1 cellular context compared by ENCODE assay signal in the genomic region with DNA sequence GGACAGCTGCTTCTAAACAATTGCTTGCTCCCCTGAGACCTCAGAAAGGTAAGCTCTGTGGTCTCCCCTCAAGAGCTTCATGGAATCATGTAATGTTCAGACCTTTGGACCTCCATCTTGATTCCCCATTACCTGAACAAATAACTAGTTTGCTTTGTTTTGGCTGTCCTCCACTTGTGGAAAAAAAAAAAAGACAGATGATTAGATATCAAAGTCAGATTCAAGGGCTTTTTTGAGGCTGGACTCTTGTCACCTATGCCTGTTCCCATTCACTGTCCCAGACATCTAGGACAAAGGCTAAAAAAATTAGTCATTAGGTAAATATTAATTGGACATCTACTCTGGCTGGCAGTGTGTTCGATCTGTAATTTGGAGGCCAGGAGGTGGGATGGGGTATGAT.
TF ChIP-seq lines count a peak whose summit lies in the region.

No MANE protein-coding gene starts in this region.

TF ChIP-seq in A549, 52 proteins besides CTCF, POLR2A, EP300 and RAD21 (continued from another document):
- TF ChIP-seq RNF2 (IDR thresholded peaks at IDR 0.05; ENCODE audit: borderline replicate concordance, low read depth) = no peak
- TF ChIP-seq EHF (CRISPR knock-in tag; IDR thresholded peaks at IDR 0.05) = no peak
- TF ChIP-seq RARB (CRISPR knock-in tag; IDR thresholded peaks at IDR 0.05) = no peak
- TF ChIP-seq RCOR1 (IDR thresholded peaks at IDR 0.05; ENCODE audit: low read depth, low read length) = no peak
- no peak for TF ChIP-seq ZC3H11A (IDR thresholded peaks at IDR 0.05)
- TF ChIP-seq, protein P1, sequence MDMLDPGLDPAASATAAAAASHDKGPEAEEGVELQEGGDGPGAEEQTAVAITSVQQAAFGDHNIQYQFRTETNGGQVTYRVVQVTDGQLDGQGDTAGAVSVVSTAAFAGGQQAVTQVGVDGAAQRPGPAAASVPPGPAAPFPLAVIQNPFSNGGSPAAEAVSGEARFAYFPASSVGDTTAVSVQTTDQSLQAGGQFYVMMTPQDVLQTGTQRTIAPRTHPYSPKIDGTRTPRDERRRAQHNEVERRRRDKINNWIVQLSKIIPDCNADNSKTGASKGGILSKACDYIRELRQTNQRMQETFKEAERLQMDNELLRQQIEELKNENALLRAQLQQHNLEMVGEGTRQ (IDR thresholded peaks at IDR 0.05) = no peak
- TF ChIP-seq KDM1A (IDR thresholded peaks at IDR 0.05; ENCODE audit: low read depth) = no peak
- TF ChIP-seq, protein P2, sequence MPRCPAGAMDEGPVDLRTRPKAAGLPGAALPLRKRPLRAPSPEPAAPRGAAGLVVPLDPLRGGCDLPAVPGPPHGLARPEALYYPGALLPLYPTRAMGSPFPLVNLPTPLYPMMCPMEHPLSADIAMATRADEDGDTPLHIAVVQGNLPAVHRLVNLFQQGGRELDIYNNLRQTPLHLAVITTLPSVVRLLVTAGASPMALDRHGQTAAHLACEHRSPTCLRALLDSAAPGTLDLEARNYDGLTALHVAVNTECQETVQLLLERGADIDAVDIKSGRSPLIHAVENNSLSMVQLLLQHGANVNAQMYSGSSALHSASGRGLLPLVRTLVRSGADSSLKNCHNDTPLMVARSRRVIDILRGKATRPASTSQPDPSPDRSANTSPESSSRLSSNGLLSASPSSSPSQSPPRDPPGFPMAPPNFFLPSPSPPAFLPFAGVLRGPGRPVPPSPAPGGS (IDR thresholded peaks at IDR 0.05) = no peak
- no peak for TF ChIP-seq ESRRA (IDR thresholded peaks at IDR 0.05; ENCODE audit: borderline replicate concordance, low read length)
- TF ChIP-seq HOXB5 (CRISPR knock-in tag; IDR thresholded peaks at IDR 0.05) = no peak
- no peak for TF ChIP-seq NR3C1 (IDR thresholded peaks at IDR 0.05)
- TF ChIP-seq SMC3 (IDR thresholded peaks at IDR 0.05) = no peak
- TF ChIP-seq MAFK (IDR thresholded peaks at IDR 0.05; ENCODE audit: partially characterized antibody) = no peak
- no peak for TF ChIP-seq KDM5A (IDR thresholded peaks at IDR 0.05)
TF ChIP-seq in A549: peak in this region for 0.
